8 cellular contexts compared by ENCODE assay signal in genomic region chr17:12667299-12667958, GRCh38. TPM values are rescaled to one million over a fixed set of nuclear protein-coding genes. Genes with fewer than 3 reads are reported as not detected.
DNase-seq lines count a peak whose midpoint lies in the region; ATAC-seq and TF ChIP-seq lines count a peak whose summit lies in the region.

No MANE protein-coding gene starts in this region.

- no peaks in the 10 kb centered on the region for H3K4me1 Mint-ChIP-seq in CD4-positive, alpha-beta T cell (ENCODE audit: low read depth)

- POLR2A ChIA-PET in CD4-positive, alpha-beta T cell (lab: Charles Lee), result no interaction called here

- H3K4me3 ChIP-seq in AG09309 (ENCODE audit: control insufficient read depth, low read depth, low read length), result no peak overlapping the region
- H3K4me3 ChIP-seq in HFF-Myc (replicated peaks; ENCODE audit: low read depth, low read length), result no peak overlapping the region
- H3K4me3 ChIP-seq in ascending aorta, result peak overlapping the region; percentile 80 to 84
- H3K4me3 ChIP-seq in thoracic aorta, result peak overlapping the region; percentile 81
- H3K4me3 ChIP-seq in adrenal gland, result no peak overlapping the region
- no peak overlapping the region for H3K4me3 ChIP-seq in BE2C (ENCODE audit: low read depth, low read length)

- H3K27me3 ChIP-seq in ascending aorta, result no peaks in the 10 kb centered on the region
- no peaks in the 10 kb centered on the region for H3K27me3 ChIP-seq in thoracic aorta (replicated peaks; ENCODE audit: insufficient read depth)
- peaks cover 5% of the 10 kb centered on the region for H3K27me3 ChIP-seq in adrenal gland
- peaks cover 10% of the 10 kb centered on the region for H3K27me3 ChIP-seq in BE2C
- peaks cover 35% of the 10 kb centered on the region for H3K27me3 ChIP-seq in CD4-positive, alpha-beta T cell (ENCODE audit: control insufficient read depth, insufficient read depth, low read length)

- no peak overlapping the region for H3K27ac Mint-ChIP-seq in CD4-positive, alpha-beta T cell

- DNase-seq in AG09309 (ENCODE audit: low read depth), result peak; percentile 33
- DNase-seq in HFF-Myc (ENCODE audit: extremely low read depth, low read depth), result no peak
- peak in 1 of 2 donors; percentile 81 for DNase-seq in ascending aorta (ENCODE audit: low spot score in 2 of 2)
- DNase-seq in iris pigment epithelial cell (ENCODE audit: low read depth), result peak; percentile 69
- DNase-seq in thoracic aorta (ENCODE audit: low spot score), result no peak
- DNase-seq in adrenal gland, result no peak
- no peak for DNase-seq in BE2C
- no peak for DNase-seq in CD4-positive, alpha-beta T cell

- CTCF ChIA-PET in CD4-positive, alpha-beta T cell (lab: Charles Lee), result no interaction called here

- TF ChIP-seq POLR2A in adrenal gland (IDR thresholded peaks at IDR 0.05), result no peak

- no peak overlapping the region for H3K4me3 Mint-ChIP-seq in CD4-positive, alpha-beta T cell

- no peaks in the 10 kb centered on the region for H3K9me3 ChIP-seq in ascending aorta
- no peaks in the 10 kb centered on the region for H3K9me3 ChIP-seq in thoracic aorta
- no peaks in the 10 kb centered on the region for H3K9me3 ChIP-seq in adrenal gland (replicated peaks in 1 of 3)
- H3K9me3 ChIP-seq in BE2C, result no peaks in the 10 kb centered on the region
- H3K9me3 ChIP-seq in CD4-positive, alpha-beta T cell (ENCODE audit: control insufficient read depth, low read length), result no peaks in the 10 kb centered on the region

- H3K36me3 ChIP-seq in ascending aorta, result no peaks in the 10 kb centered on the region
- H3K36me3 ChIP-seq in thoracic aorta, result no peaks in the 10 kb centered on the region
- no peaks in the 10 kb centered on the region for H3K36me3 ChIP-seq in adrenal gland (replicated peaks in 1 of 2)
- H3K36me3 ChIP-seq in BE2C, result no peaks in the 10 kb centered on the region

- H3K9me3 Mint-ChIP-seq in CD4-positive, alpha-beta T cell, result peaks cover 4% of the 10 kb centered on the region

- H3K27ac ChIP-seq in ascending aorta, result peak overlapping the region; percentile 93 to 98
- peak overlapping the region; percentile 97 to 98 for H3K27ac ChIP-seq in thoracic aorta
- H3K27ac ChIP-seq in adrenal gland, result no peak overlapping the region
- no peak overlapping the region for H3K27ac ChIP-seq in CD4-positive, alpha-beta T cell (ENCODE audit: low read depth, low read length)

- peak; percentile 68 for ATAC-seq in thoracic aorta (ENCODE audit: insufficient number of reproducible peaks, low FRiP score, low read depth)
- no peak for ATAC-seq in CD4-positive, alpha-beta T cell (ENCODE audit: poor library complexity)

- peak; percentile 64 for TF ChIP-seq CTCF in AG09309 (IDR thresholded peaks at IDR 0.05; ENCODE audit: control insufficient read depth, insufficient read depth, low read depth, low read length, missing control alignments)
- TF ChIP-seq CTCF in HFF-Myc (IDR thresholded peaks at IDR 0.05; ENCODE audit: low read depth, low read length, missing control alignments), result peak; percentile 54
- TF ChIP-seq CTCF in ascending aorta (IDR thresholded peaks at IDR 0.05), result peak; percentile 53 to 74 (median 62)
- peak; percentile 36 for TF ChIP-seq CTCF in thoracic aorta (IDR thresholded peaks at IDR 0.05)
- peak in 2 of 6 experiments; percentile 27 to 38 for TF ChIP-seq CTCF in adrenal gland (IDR thresholded peaks at IDR 0.05)
- TF ChIP-seq CTCF in BE2C (IDR thresholded peaks at IDR 0.05; ENCODE audit: low read depth, low read length), result no peak
- no peak for TF ChIP-seq CTCF in CD4-positive, alpha-beta T cell (IDR thresholded peaks at IDR 0.05)

- peaks cover 0 to 15% of the 10 kb centered on the region in 2 donors for H3K4me1 ChIP-seq in ascending aorta
- H3K4me1 ChIP-seq in thoracic aorta (ENCODE audit: control insufficient read depth in 1 of 2, low read depth in 2 of 2), result peaks cover 4 to 63% of the 10 kb centered on the region in 2 donors
- H3K4me1 ChIP-seq in adrenal gland (replicated peaks in 1 of 2), result no peaks in the 10 kb centered on the region
- H3K4me1 ChIP-seq in BE2C, result no peaks in the 10 kb centered on the region

- 17 to 22% (median 22%) methylated on average over 9 of the region's 9 CpGs for WGBS in adrenal gland, 4 donors

- peaks cover 54% of the 10 kb centered on the region for H3K27me3 Mint-ChIP-seq in CD4-positive, alpha-beta T cell

- intact Hi-C loops in ascending aorta (cut with DNase I), result loop anchor here (1.0 to 10.0 kb wide), 6 partner anchors 40 to 347 kb away; partner anchors contain the start of gene ELAC2
- intact Hi-C loops in adrenal gland (cut with DNase I), result loop anchor here in 1 of 2 donors (10.0 kb wide), 1 partner anchor 413 kb away; no protein-coding TSS in a partner anchor
- intact Hi-C loops in CD4-positive, alpha-beta T cell (cut with DNase I, micrococcal nuclease), result no loop called here

- no peaks in the 10 kb centered on the region for H3K36me3 Mint-ChIP-seq in CD4-positive, alpha-beta T cell (ENCODE audit: low read depth)

RNA-seq across cellular contexts. Expression of gene MYOCD, which starts 1.7 kb away (rescaled TPM):
- total RNA-seq in ascending aorta (153 TPM), thoracic aorta (100 to 1,000 TPM; 102 to 113 TPM), adrenal gland (1 to 10 TPM in 5 of 8 donors, under 1 TPM in 3; 0.18 to 4.3 (median 1.5) TPM)
- polyA plus RNA-seq in adrenal gland, result under 1 TPM; 0.57 to 0.97 (median 0.77) TPM
- polyA plus RNA-seq in BE2C (2012; ENCODE audit: insufficient read depth, insufficient read length, low read depth), result not detected
- total RNA-seq in CD4-positive, alpha-beta T cell, result not detected

Comparison
In these comparisons a context has a peak if more than half of its experiments do, and no peak if none do; other contexts are left out.
1. DNase-seq: peak in AG09309 (single experiment) and iris pigment epithelial cell (single experiment); none in HFF-Myc (single experiment), thoracic aorta (single experiment), adrenal gland (0 of 7), BE2C (single experiment) and CD4-positive, alpha-beta T cell (0 of 10).
2. H3K4me3 ChIP-seq: peak in ascending aorta (2 of 2) and thoracic aorta (single experiment); none in AG09309 (single experiment), HFF-Myc (single experiment), adrenal gland (0 of 4) and BE2C (single experiment).
3. CTCF ChIP-seq: peak in AG09309 (single experiment), HFF-Myc (single experiment), ascending aorta (3 of 3) and thoracic aorta (single experiment); none in BE2C (single experiment) and CD4-positive, alpha-beta T cell (single experiment).
4. H3K27ac ChIP-seq: peak in ascending aorta (2 of 2) and thoracic aorta (2 of 2); none in adrenal gland (0 of 5) and CD4-positive, alpha-beta T cell (single experiment).
5. RNA of gene MYOCD, which starts 1.7 kb away (total RNA-seq): 153 TPM in ascending aorta (single experiment) and 102 to 113 TPM in thoracic aorta; 0.18 to 4.3 TPM in adrenal gland and not detected in CD4-positive, alpha-beta T cell; every median in the first group is over 10 times any median in the second.